Comparison of ENCODE assay signal across 9 cellular contexts in genomic region chr1:77347646-77348045, GRCh38.
A peak's percentile ranks its signal among the peaks of the same experiment; 100 is the strongest.
DNase-seq lines count a peak whose midpoint lies in the region; ATAC-seq and TF ChIP-seq lines count a peak whose summit lies in the region.
"Had no signal": no experiment of that assay in that cellular context is flagged by ENCODE, and none has a peak within 500 bp of the region (broad histone marks: within the 10 kb centered on the region; RNA-seq: fewer than 3 reads in every experiment).

No MANE protein-coding gene starts in this region.

- H3K36me3 ChIP-seq in RWPE2 (ENCODE audit: low read depth) (no peaks in the 10 kb centered on the region), Caco-2 (ENCODE audit: control insufficient read depth, insufficient read depth, low read length) (no peaks in the 10 kb centered on the region)
- H3K36me3 ChIP-seq: HAP-1 had no signal

- H3K4me1 ChIP-seq in RWPE2 (ENCODE audit: insufficient read depth, poor library complexity, severe bottlenecking): peaks cover 7% of the 10 kb centered on the region
- H3K4me1 ChIP-seq in Caco-2: no peaks in the 10 kb centered on the region
- H3K4me1 ChIP-seq: HAP-1 had no signal

- TF ChIP-seq CTCF in RWPE2 (IDR thresholded peaks at IDR 0.05; ENCODE audit: poor library complexity, severe bottlenecking) (no peak), Caco-2 (IDR thresholded peaks at IDR 0.05; ENCODE audit: insufficient read depth in 1 of 2, low read depth in 1 of 2, low read length in 1 of 2, severe bottlenecking in 1 of 2, unreplicated experiment in 1 of 2) (no peak)

- H3K27me3 ChIP-seq in RWPE2 (ENCODE audit: insufficient read depth, poor library complexity, severe bottlenecking) (no peaks in the 10 kb centered on the region), Caco-2 (replicated peaks; ENCODE audit: control insufficient read depth, insufficient read depth, low read length) (no peaks in the 10 kb centered on the region)

- H3K27me3 Mint-ChIP-seq in activated CD4-positive, alpha-beta memory T cell treated with anti-CD3 and anti-CD28 coated beads for 36 hours: no peaks in the 10 kb centered on the region
- H3K27me3 Mint-ChIP-seq in activated CD4-positive, alpha-beta memory T cell treated with anti-CD3 and anti-CD28 coated beads, Interleukin-2, amount 10 ng/mL, durations not matched to agents 7 days and 5 days: no peaks in the 10 kb centered on the region
- H3K27me3 Mint-ChIP-seq in Caco-2 (ENCODE audit: insufficient read depth, unreplicated experiment): no peaks in the 10 kb centered on the region

- no peaks in the 10 kb centered on the region for H3K9me3 Mint-ChIP-seq in activated CD4-positive, alpha-beta memory T cell treated with anti-CD3 and anti-CD28 coated beads for 36 hours
- no peaks in the 10 kb centered on the region for H3K9me3 Mint-ChIP-seq in activated CD4-positive, alpha-beta memory T cell treated with anti-CD3 and anti-CD28 coated beads, Interleukin-2, amount 10 ng/mL, durations not matched to agents 7 days and 5 days
- no peaks in the 10 kb centered on the region for H3K9me3 Mint-ChIP-seq in Caco-2 (ENCODE audit: unreplicated experiment)

- CTCF ChIA-PET in activated CD4-positive, alpha-beta memory T cell treated with anti-CD3 and anti-CD28 coated beads for 36 hours (lab: Charles Lee): no interaction called here
- CTCF ChIA-PET in activated CD4-positive, alpha-beta memory T cell treated with anti-CD3 and anti-CD28 coated beads, Interleukin-2, amount 10 ng/mL, durations not matched to agents 7 days and 5 days (lab: Charles Lee): no interaction called here
- CTCF ChIA-PET in Caco-2 (lab: Charles Lee): no interaction called here

- H3K4me3 Mint-ChIP-seq in activated CD4-positive, alpha-beta memory T cell treated with anti-CD3 and anti-CD28 coated beads for 36 hours: no peak overlapping the region
- no peak overlapping the region for H3K4me3 Mint-ChIP-seq in activated CD4-positive, alpha-beta memory T cell treated with anti-CD3 and anti-CD28 coated beads, Interleukin-2, amount 10 ng/mL, durations not matched to agents 7 days and 5 days
- H3K4me3 Mint-ChIP-seq in Caco-2 (ENCODE audit: unreplicated experiment): no peak overlapping the region

- intact Hi-C loops in activated CD4-positive, alpha-beta memory T cell treated with anti-CD3 and anti-CD28 coated beads for 36 hours (cut with micrococcal nuclease): no loop called here
- intact Hi-C loops in Caco-2 (cut with micrococcal nuclease; ENCODE audit: unreplicated experiment): no loop called here

- peak; percentile 45 for DNase-seq in activated CD4-positive, alpha-beta memory T cell treated with anti-CD3 and anti-CD28 coated beads for 36 hours
- DNase-seq in activated CD4-positive, alpha-beta memory T cell treated with anti-CD3 and anti-CD28 coated beads, Interleukin-2, amount 10 ng/mL, durations not matched to agents 7 days and 5 days: no peak
- no peak for DNase-seq in RWPE2 (ENCODE audit: low spot score)
- peak; percentile 81 for DNase-seq in fibroblast of the conjunctiva (ENCODE audit: low read depth)
- peak; percentile 7 for DNase-seq in stimulated activated naive CD8-positive, alpha-beta T cell treated with anti-CD3 and anti-CD28 coated beads, Interleukin-15, Interleukin-2, amounts not matched to agents 100 U/mL and 50 U/mL, for 24 hours
- DNase-seq in Caco-2: no peak
- DNase-seq in NCI-H526 (lab: John Stamatoyannopoulos, UW): no peak

- H3K9me3 ChIP-seq in RWPE2 (ENCODE audit: severe bottlenecking) (no peaks in the 10 kb centered on the region), Caco-2 (no peaks in the 10 kb centered on the region)
- H3K9me3 ChIP-seq: HAP-1 had no signal

- no peak overlapping the region for H3K27ac ChIP-seq in RWPE2 (ENCODE audit: poor library complexity, severe bottlenecking)

- BruUV-seq in Caco-2 (replicated peaks; lab: Mats Ljungman, UMichigan): no TSS peak

- H3K4me3 ChIP-seq in RWPE2 (ENCODE audit: severe bottlenecking) (no peak overlapping the region), Caco-2 (ENCODE audit: low read depth, low read length) (no peak overlapping the region)
- H3K4me3 ChIP-seq: HAP-1 had no signal

- ATAC-seq in RWPE2 (ENCODE audit: low read depth) (peak; percentile 90), GM21367 (IDR thresholded peaks at IDR 0.05; ENCODE audit: unreplicated experiment) (no peak)
- ATAC-seq in stimulated activated naive CD8-positive, alpha-beta T cell treated with anti-CD3 and anti-CD28 coated beads, Interleukin-15, Interleukin-2, amounts not matched to agents 100 U/mL and 50 U/mL, for 24 hours: peak; percentile 93

- POLR2A ChIA-PET in activated CD4-positive, alpha-beta memory T cell treated with anti-CD3 and anti-CD28 coated beads for 36 hours (lab: Charles Lee): no interaction called here
- POLR2A ChIA-PET in activated CD4-positive, alpha-beta memory T cell treated with anti-CD3 and anti-CD28 coated beads, Interleukin-2, amount 10 ng/mL, durations not matched to agents 7 days and 5 days (lab: Charles Lee): no interaction called here
- POLR2A ChIA-PET in Caco-2 (lab: Charles Lee): no interaction called here

- peaks cover 6% of the 10 kb centered on the region for H3K4me1 Mint-ChIP-seq in activated CD4-positive, alpha-beta memory T cell treated with anti-CD3 and anti-CD28 coated beads for 36 hours (ENCODE audit: low read depth)
- H3K4me1 Mint-ChIP-seq in activated CD4-positive, alpha-beta memory T cell treated with anti-CD3 and anti-CD28 coated beads, Interleukin-2, amount 10 ng/mL, durations not matched to agents 7 days and 5 days: peaks cover 7% of the 10 kb centered on the region
- H3K4me1 Mint-ChIP-seq in Caco-2 (ENCODE audit: low read depth, unreplicated experiment): no peaks in the 10 kb centered on the region

- no peak overlapping the region for H3K27ac Mint-ChIP-seq in activated CD4-positive, alpha-beta memory T cell treated with anti-CD3 and anti-CD28 coated beads for 36 hours
- H3K27ac Mint-ChIP-seq in activated CD4-positive, alpha-beta memory T cell treated with anti-CD3 and anti-CD28 coated beads, Interleukin-2, amount 10 ng/mL, durations not matched to agents 7 days and 5 days: no peak overlapping the region
- H3K27ac Mint-ChIP-seq in Caco-2 (ENCODE audit: unreplicated experiment): no peak overlapping the region

- H3K36me3 Mint-ChIP-seq in activated CD4-positive, alpha-beta memory T cell treated with anti-CD3 and anti-CD28 coated beads for 36 hours: peaks cover 3% of the 10 kb centered on the region
- H3K36me3 Mint-ChIP-seq in activated CD4-positive, alpha-beta memory T cell treated with anti-CD3 and anti-CD28 coated beads, Interleukin-2, amount 10 ng/mL, durations not matched to agents 7 days and 5 days (ENCODE audit: low read depth): no peaks in the 10 kb centered on the region
- no peaks in the 10 kb centered on the region for H3K36me3 Mint-ChIP-seq in Caco-2 (ENCODE audit: insufficient read depth, unreplicated experiment)

Comparison
In these comparisons a context has a peak if more than half of its experiments do, and no peak if none do; other contexts are left out.
1. DNase-seq: peak in activated CD4-positive, alpha-beta memory T cell treated with anti-CD3 and anti-CD28 coated beads for 36 hours (single experiment), fibroblast of the conjunctiva (single experiment) and stimulated activated naive CD8-positive, alpha-beta T cell treated with anti-CD3 and anti-CD28 coated beads, Interleukin-15, Interleukin-2, amounts not matched to agents 100 U/mL and 50 U/mL, for 24 hours (single experiment); none in activated CD4-positive, alpha-beta memory T cell treated with anti-CD3 and anti-CD28 coated beads, Interleukin-2, amount 10 ng/mL, durations not matched to agents 7 days and 5 days (single experiment), RWPE2 (single experiment), Caco-2 (0 of 2) and NCI-H526 (0 of 2).